ENCODE assay signal across 7 cellular contexts in the genomic region with DNA sequence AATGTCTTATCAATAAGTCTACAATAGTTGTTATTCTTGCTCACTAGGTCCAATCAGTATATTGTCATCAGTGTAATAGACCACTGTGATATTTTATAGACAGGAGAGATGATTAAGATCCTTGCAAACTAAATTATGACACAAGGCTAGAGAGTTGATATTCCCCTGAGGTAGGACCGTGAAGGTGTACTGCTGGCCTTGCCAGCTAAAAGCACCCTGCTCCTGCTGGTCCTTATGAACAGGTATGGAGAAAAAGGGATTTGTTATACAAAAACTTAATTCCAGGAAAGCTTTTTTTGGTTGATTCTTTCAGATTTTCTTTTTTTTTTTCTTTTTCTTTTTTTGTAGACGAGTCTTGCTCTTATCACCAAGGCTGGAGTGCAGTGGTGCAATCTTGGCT.
"Had no signal": no experiment of that assay in that cellular context is flagged by ENCODE, and none has a peak within 500 bp of the region (broad histone marks: within the 10 kb centered on the region; RNA-seq: fewer than 3 reads in every experiment).

No MANE protein-coding gene starts in this region.

- DNase-seq: IMR-90, KBM-7, KG1 had no signal

- ATAC-seq: HepG2, K562 had no signal

- H3K4me3 ChIP-seq: K562 had no signal

- H3K27ac ChIP-seq: HL-60, KMS-11 had no signal
